In genomic region chr11:68469122-68469521, GRCh38 we compare ENCODE assay signal across 15 cellular contexts. TPM values are rescaled to one million over a fixed set of nuclear protein-coding genes. Genes with fewer than 3 reads are reported as not detected.
A peak's percentile ranks its signal among the peaks of the same experiment; 100 is the strongest.
DNase-seq lines count a peak whose midpoint lies in the region; ATAC-seq, FAIRE-seq and TF ChIP-seq lines count a peak whose summit lies in the region.
"Had no signal": no experiment of that assay in that cellular context is flagged by ENCODE, and none has a peak within 500 bp of the region (broad histone marks: within the 10 kb centered on the region; RNA-seq: fewer than 3 reads in every experiment).

No MANE protein-coding gene starts in this region.

- no peaks in the 10 kb centered on the region for H3K27me3 ChIP-seq in BLaER1 treated with 17β-estradiol and CSF1 and Interleukin-3, amounts not matched to agents 10 nM and 100 nM
- H3K27me3 ChIP-seq in DOHH2 (ENCODE audit: control insufficient read depth, low read length) (no peaks in the 10 kb centered on the region), GM12878 (replicated peaks in 1 of 2; ENCODE audit: control insufficient read depth in 2 of 2, insufficient read depth in 2 of 2, low read length in 1 of 2) (no peaks in the 10 kb centered on the region), lower lobe of right lung (ENCODE audit: low read depth) (no peaks in the 10 kb centered on the region)
- H3K27me3 ChIP-seq: cardiac muscle cell had no signal

- H3F3A ChIP-seq in DOHH2 (ENCODE audit: control insufficient read depth, insufficient read depth) = no peaks in the 10 kb centered on the region

- POLR2A ChIA-PET in GM12878 (lab: Charles Lee) = no interaction called here

- intact Hi-C loops in GM12878 (cut with micrococcal nuclease; ENCODE audit: unreplicated experiment) = no loop called here
- intact Hi-C loops in lower lobe of right lung (cut with DNase I) = no loop called here

- no peak for TF ChIP-seq CTCF in DOHH2 (IDR thresholded peaks at IDR 0.05; ENCODE audit: low read depth, low read length, poor library complexity, severe bottlenecking)
- no peak for TF ChIP-seq CTCF in GM12878 (IDR thresholded peaks at IDR 0.05 in 2 of 3, conservative IDR thresholded peaks at IDR 0.05 in 1 of 3; ENCODE audit: control insufficient read depth in 2 of 3, extremely low read depth in 1 of 3, insufficient read depth in 1 of 3, low read depth in 3 of 3, low read length in 3 of 3)
- TF ChIP-seq CTCF in lower lobe of right lung (IDR thresholded peaks at IDR 0.05) = no peak

- TF ChIP-seq POLR2A in GM12878 (IDR thresholded peaks at IDR 0.05; ENCODE audit: low read depth, low read length) = no peak

- in situ Hi-C loops in GM12878 (cut with MboI) = no loop called here

- peak overlapping the region in 1 of 11 experiments; percentile 34; a peak in 2 of 22 replicates for H3K9ac ChIP-seq in BLaER1 treated with 17β-estradiol and CSF1 and Interleukin-3, amounts not matched to agents 10 nM and 100 nM
- no peak overlapping the region for H3K9ac ChIP-seq in GM12878 (ENCODE audit: control insufficient read depth, insufficient read depth, low read length)
- H3K9ac ChIP-seq: parathyroid adenoma had no signal

- FAIRE-seq in GM12878 (lab: Jason Lieb, UNC) = no peak
- FAIRE-seq: HTR-8/SVneo, kidney had no signal

- no TSS peak for BruUV-seq in GM12878 (replicated peaks; lab: Mats Ljungman, UMichigan)

- H3K9me3 ChIP-seq in BLaER1 treated with 17β-estradiol and CSF1 and Interleukin-3, amounts not matched to agents 10 nM and 100 nM (replicated peaks in 1 of 11) = peaks cover 0 to 16% (median 13%) of the 10 kb centered on the region in 11 experiments; a peak in 18 of 22 replicates
- no peaks in the 10 kb centered on the region for H3K9me3 ChIP-seq in DOHH2 (ENCODE audit: control insufficient read depth, insufficient read depth, low read length)
- H3K9me3 ChIP-seq in GM12878 (replicated peaks; ENCODE audit: control insufficient read depth, insufficient read depth, low read length) = no peaks in the 10 kb centered on the region; the same call in 2 of the 3 replicates
- no peaks in the 10 kb centered on the region for H3K9me3 ChIP-seq in lower lobe of right lung

- no peaks in the 10 kb centered on the region for H3K9me2 ChIP-seq in DOHH2 (replicated peaks; ENCODE audit: control insufficient read depth, low read length)

- peak overlapping the region in 5 of 11 experiments; percentile 73 to 94 (median 84); a peak in 6 of 22 replicates for H3K27ac ChIP-seq in BLaER1 treated with 17β-estradiol and CSF1 and Interleukin-3, amounts not matched to agents 10 nM and 100 nM
- no peak overlapping the region for H3K27ac ChIP-seq in DOHH2 (ENCODE audit: low read depth, low read length)
- no peak overlapping the region for H3K27ac ChIP-seq in GM12878 (ENCODE audit: control insufficient read depth, insufficient read depth)
- no peak overlapping the region for H3K27ac ChIP-seq in lower lobe of right lung
- H3K27ac ChIP-seq: parathyroid adenoma, PC-9 had no signal

- H3K4me2 ChIP-seq in BLaER1 treated with 17β-estradiol and CSF1 and Interleukin-3, amounts not matched to agents 10 nM and 100 nM = peak overlapping the region; percentile 83 to 99 (median 93)
- peak overlapping the region; percentile 52 for H3K4me2 ChIP-seq in DOHH2 (ENCODE audit: low read length)
- peak overlapping the region; percentile 17; the same call in 1 of the 2 replicates for H3K4me2 ChIP-seq in GM12878 (ENCODE audit: control insufficient read depth, insufficient read depth)
- H3K4me2 ChIP-seq: PC-9 had no signal

- SMC1A ChIA-PET in GM12878 (lab: Charles Lee; ENCODE audit: uncharacterized antibody, unreplicated experiment) = interaction anchor here (0.9 to 1.3 kb wide), 2 partner anchors 23 to 25 kb away, joined by 4 to 5 read pairs; no protein-coding TSS in a partner anchor

- RAD21 ChIA-PET in GM12878 (lab: Charles Lee; ENCODE audit: unreplicated experiment) = interaction anchor here (1.4 kb wide), 1 partner anchor 25 kb away, joined by 3 read pairs; no protein-coding TSS in a partner anchor

- ATAC-seq in GM12878 = no peak
- ATAC-seq in lower lobe of right lung = peak; percentile 31 to 58
- no peak for ATAC-seq in HG03521 (IDR thresholded peaks at IDR 0.05; ENCODE audit: unreplicated experiment)
- no peak for ATAC-seq in esophagus mucosa

- TF ChIP-seq EP300 in GM12878 (IDR thresholded peaks at IDR 0.05; ENCODE audit: borderline replicate concordance in 1 of 2, control insufficient read depth in 1 of 2, low read depth in 2 of 2, low read length in 2 of 2) = no peak

- no peak for TF ChIP-seq RAD21 in GM12878 (IDR thresholded peaks at IDR 0.05; ENCODE audit: insufficient read depth, low read depth, low read length)

- H3K79me2 ChIP-seq in DOHH2 (ENCODE audit: control insufficient read depth, low read length) (peaks cover 100% of the 10 kb centered on the region), GM12878 (ENCODE audit: control insufficient read depth, insufficient read depth, low read length) (peaks cover 96% of the 10 kb centered on the region)

- CTCF ChIA-PET in GM12878 (lab: Yijun Ruan, JAX) = no interaction called here

- H2AFZ ChIP-seq in GM12878 (ENCODE audit: control insufficient read depth, low read depth, low read length) = no peak overlapping the region
- H2AFZ ChIP-seq: parathyroid adenoma, PC-9 had no signal

- peaks cover 0 to 63% (median 37%) of the 10 kb centered on the region in 11 experiments; a peak in 20 of 22 replicates for H3K36me3 ChIP-seq in BLaER1 treated with 17β-estradiol and CSF1 and Interleukin-3, amounts not matched to agents 10 nM and 100 nM
- H3K36me3 ChIP-seq in DOHH2 (ENCODE audit: control insufficient read depth, low read length) (peaks cover 80% of the 10 kb centered on the region), GM12878 (ENCODE audit: control insufficient read depth in 2 of 2, insufficient read depth in 2 of 2, low read length in 1 of 2) (peaks cover 4 to 5% of the 10 kb centered on the region in 2 experiments; a peak in 3 of 4 replicates), lower lobe of right lung (peaks cover 6% of the 10 kb centered on the region)
- H3K36me3 ChIP-seq: cardiac muscle cell had no signal

- peaks cover 97 to 100% (median 100%) of the 10 kb centered on the region in 11 experiments for H4K20me1 ChIP-seq in BLaER1 treated with 17β-estradiol and CSF1 and Interleukin-3, amounts not matched to agents 10 nM and 100 nM
- H4K20me1 ChIP-seq in DOHH2 (ENCODE audit: control insufficient read depth, insufficient read depth, low read depth, low read length) (peaks cover 47% of the 10 kb centered on the region), GM12878 (ENCODE audit: control insufficient read depth, insufficient read depth) (peaks cover 17% of the 10 kb centered on the region)

- peaks cover 89 to 100% (median 100%) of the 10 kb centered on the region in 10 experiments for H3K4me1 ChIP-seq in BLaER1 treated with 17β-estradiol and CSF1 and Interleukin-3, amounts not matched to agents 10 nM and 100 nM
- H3K4me1 ChIP-seq in DOHH2 (ENCODE audit: control insufficient read depth, low read length) = peaks cover 61% of the 10 kb centered on the region
- H3K4me1 ChIP-seq in GM12878 (ENCODE audit: control insufficient read depth, insufficient read depth, low read length) = peaks cover 52% of the 10 kb centered on the region
- peaks cover 96% of the 10 kb centered on the region for H3K4me1 ChIP-seq in lower lobe of right lung

- H3K4me3 ChIP-seq in BLaER1 treated with 17β-estradiol and CSF1 and Interleukin-3, amounts not matched to agents 10 nM and 100 nM = no peak overlapping the region
- no peak overlapping the region for H3K4me3 ChIP-seq in DOHH2 (ENCODE audit: low read length)
- H3K4me3 ChIP-seq in GM12878 = no peak overlapping the region
- no peak overlapping the region for H3K4me3 ChIP-seq in lower lobe of right lung
- H3K4me3 ChIP-seq: cardiac muscle cell, PC-9 had no signal

- WGBS in GM12878 (ENCODE audit: insufficient coverage, insufficient replicate concordance, low lambda C conversion rate, missing lambda C conversion rate) = 25% methylated on average over 2 of the region's 2 CpGs

- DNase-seq in GM12878 (ENCODE audit: low read depth, low spot score) (no peak), lower lobe of right lung (no peak), KG1 (lab: John Stamatoyannopoulos, UW) (no peak), cerebellum (ENCODE audit: low spot score) (no peak)
- DNase-seq: kidney; NCI-H187 treated with DMSO at 0.1 percent for 48 hours; PC-9; stimulated activated CD4-positive, alpha-beta T cell treated with anti-CD3 and anti-CD28 coated beads, Interleukin-2, amount 100 ng/mL, for 48 hours had no signal

TF ChIP-seq in GM12878, 131 proteins besides CTCF, POLR2A, EP300 and RAD21 (continues in another document):
- TF ChIP-seq RAD51 (IDR thresholded peaks at IDR 0.05) (no peak), BMI1 (IDR thresholded peaks at IDR 0.05; ENCODE audit: borderline replicate concordance) (no peak)
- TF ChIP-seq, protein P1, sequence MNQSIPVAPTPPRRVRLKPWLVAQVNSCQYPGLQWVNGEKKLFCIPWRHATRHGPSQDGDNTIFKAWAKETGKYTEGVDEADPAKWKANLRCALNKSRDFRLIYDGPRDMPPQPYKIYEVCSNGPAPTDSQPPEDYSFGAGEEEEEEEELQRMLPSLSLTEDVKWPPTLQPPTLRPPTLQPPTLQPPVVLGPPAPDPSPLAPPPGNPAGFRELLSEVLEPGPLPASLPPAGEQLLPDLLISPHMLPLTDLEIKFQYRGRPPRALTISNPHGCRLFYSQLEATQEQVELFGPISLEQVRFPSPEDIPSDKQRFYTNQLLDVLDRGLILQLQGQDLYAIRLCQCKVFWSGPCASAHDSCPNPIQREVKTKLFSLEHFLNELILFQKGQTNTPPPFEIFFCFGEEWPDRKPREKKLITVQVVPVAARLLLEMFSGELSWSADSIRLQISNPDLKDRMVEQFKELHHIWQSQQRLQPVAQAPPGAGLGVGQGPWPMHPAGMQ (IDR thresholded peaks at IDR 0.05; ENCODE audit: borderline replicate concordance) = no peak

RNA-seq across cellular contexts. Expression of gene PPP6R3, which starts 8.6 kb away (rescaled TPM):
- 452 and 473 TPM in 2 replicates for total RNA-seq in GM12878 (2013; cell fraction: nucleolus; rRNA removed)
- total RNA-seq in GM12878 (2014; rRNA removed) (122 and 124 TPM in 2 replicates), GM12878 (2014; rRNA removed; fragmentation: Illumina TruSeq; extraction: Trizol) (122 and 123 TPM in 2 replicates), GM12878 (2021) (93.5 and 94.5 TPM in 2 replicates), lower lobe of right lung (98.0 TPM), esophagus mucosa (59.8 TPM), cerebellum (173 TPM)
- 24.0 TPM for polyA plus RNA-seq in GM12878 (2011; ENCODE audit: low read depth)
- polyA plus RNA-seq in GM12878 (2011; rRNA removed) (70.6 and 96.9 TPM in 2 replicates), GM12878 (2014; fragmentation: Illumina TruSeq; extraction: Trizol) (77.6 and 80.1 TPM in 2 replicates), GM12878 (2014; fragmentation: Nextera tagmentation; extraction: Ambion mirVana) (10 to 100 TPM; 12.4 to 32.0 TPM), GM12878 (2014; rRNA removed) (57.0 and 61.7 TPM in 2 replicates), GM12878 (2016; fragmentation: Nextera tagmentation; extraction: Ambion mirVana) (10 to 100 TPM; 68.6 to 83.0 TPM)
- 33.9 and 34.0 TPM in 2 replicates for polyA plus RNA-seq in GM12878 (2011; cell fraction: cytosol; rRNA removed)
- 114 and 120 TPM in 2 replicates for polyA plus RNA-seq in GM12878 (2011; cell fraction: nucleus; rRNA removed)
- polyA plus RNA-seq in GM12878 (2012) = 39.9 and 44.1 TPM in 2 replicates
- 108 and 119 TPM in 2 replicates for polyA minus RNA-seq in GM12878 (2011; rRNA and poly(A)+ RNA removed)
- polyA minus RNA-seq in GM12878 (2011; cell fraction: cytosol; rRNA and poly(A)+ RNA removed) = 45.0 and 54.5 TPM in 2 replicates
- 124 and 149 TPM in 2 replicates for polyA minus RNA-seq in GM12878 (2011; cell fraction: nucleus; rRNA and poly(A)+ RNA removed)

Comparison
In these comparisons a context has a peak if more than half of its experiments do, and no peak if none do; other contexts are left out.
1. H3K4me2 ChIP-seq: peak in every context shown above with its lines; median percentile 93 in BLaER1 treated with 17β-estradiol and CSF1 and Interleukin-3, amounts not matched to agents 10 nM and 100 nM; 52 in DOHH2; 17 in GM12878.
2. ATAC-seq: peak in lower lobe of right lung (2 of 2); none in GM12878 (single experiment), HG03521 (single experiment) and esophagus mucosa (single experiment).